In genomic region chr19:38392707-38393308, GRCh38 we compare ENCODE assay signal across 1 cellular context.
TF ChIP-seq lines count a peak whose summit lies in the region.

No MANE protein-coding gene starts in this region.

TF ChIP-seq in A549, 52 proteins besides CTCF, POLR2A, EP300 and RAD21 (continued from another document):
- TF ChIP-seq E2F6 (IDR thresholded peaks at IDR 0.05; ENCODE audit: borderline replicate concordance, low read depth) (0 out of 2 replicates have a peak, but pooled peaks have one; percentile 37), HMGXB4 (CRISPR knock-in tag; IDR thresholded peaks at IDR 0.05; ENCODE audit: borderline replicate concordance) (no peak)
